Comparison of ENCODE assay signal across 27 cellular contexts in the genomic region with DNA sequence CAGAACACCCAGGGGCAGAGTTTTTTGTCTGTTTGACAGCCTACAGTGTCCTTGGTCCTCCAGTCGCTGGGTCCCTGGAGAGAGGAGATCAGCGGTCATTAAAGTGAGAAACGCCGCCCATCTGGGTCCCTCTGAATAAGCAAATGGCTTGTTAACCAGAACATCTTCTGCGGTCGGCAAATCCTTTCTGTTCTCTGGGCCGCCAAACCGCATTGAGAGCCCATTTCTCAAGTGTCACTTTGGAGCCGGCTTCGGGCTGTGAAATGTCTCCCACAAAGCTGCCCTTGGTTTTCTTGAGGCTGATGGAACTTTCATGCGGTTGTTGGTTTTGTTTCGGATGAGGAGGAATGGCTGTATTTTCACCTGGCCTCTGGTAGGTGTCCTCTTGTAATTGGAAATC.
"Had no signal": no experiment of that assay in that cellular context is flagged by ENCODE, and none has a peak within 500 bp of the region (broad histone marks: within the 10 kb centered on the region; RNA-seq: fewer than 3 reads in every experiment).

No MANE protein-coding gene starts in this region.

- H3K27ac ChIP-seq: breast epithelium, esophagus squamous epithelium, gastrocnemius medialis, left ventricle myocardium inferior, stomach, suprapubic skin, tibial nerve had no signal

- H3K9me3 ChIP-seq: breast epithelium, esophagus squamous epithelium, gastrocnemius medialis, left ventricle myocardium inferior, stomach, suprapubic skin, tibial nerve had no signal

- H3K4me2 ChIP-seq: smooth muscle cell had no signal

- H3K4me3 ChIP-seq: breast epithelium, esophagus squamous epithelium, gastrocnemius medialis, left ventricle myocardium inferior, smooth muscle cell, stomach, suprapubic skin, tibial nerve had no signal

- H3K27me3 ChIP-seq: suprapubic skin, tibial nerve had no signal

- H3K4me3 Mint-ChIP-seq: activated B cell treated with CpG ODN at 0.5 μM for 24 hours; activated CD4-positive, alpha-beta T cell treated with anti-CD3 and anti-CD28 coated beads for 36 hours; activated T-cell treated with anti-CD3 and anti-CD28 coated beads, Interleukin-2, amount 50 U/mL, for 24 hours; activated T-helper 17 cell treated with anti-CD3 and anti-CD28 coated beads, Interleukin-2, amount 50 U/mL, for 72 hours; central memory CD8-positive, alpha-beta T cell; effector memory CD8-positive, alpha-beta T cell; natural killer cell treated with Interleukin-12 subunit alpha and Interleukin-12 subunit beta and Interleukin-15 and Interleukin-18, amount 100 ng/mL, for 72 hours; stimulated activated memory B cell treated with anti-CD40 and anti-IgM and Interleukin-4, amounts not matched to agents 10 μg/mL and 1 μg/mL and 100 μg/mL, for 72 hours had no signal

- H3K27me3 Mint-ChIP-seq: activated B cell treated with CpG ODN at 0.5 μM for 24 hours; stimulated activated memory B cell treated with anti-CD40 and anti-IgM and Interleukin-4, amounts not matched to agents 10 μg/mL and 1 μg/mL and 100 μg/mL, for 72 hours had no signal

- ATAC-seq: activated CD4-positive, alpha-beta T cell treated with anti-CD3 and anti-CD28 coated beads for 36 hours; activated naive CD4-positive, alpha-beta T cell treated with anti-CD3 and anti-CD28 coated beads, Interleukin-2, amount 50 U/mL, for 72 hours; activated T-helper 17 cell treated with anti-CD3 and anti-CD28 coated beads, Interleukin-2, amount 50 U/mL, for 72 hours; effector memory CD8-positive, alpha-beta T cell; gastrocnemius medialis; natural killer cell treated with Interleukin-12 subunit alpha and Interleukin-12 subunit beta and Interleukin-15 and Interleukin-18, amount 100 ng/mL, for 72 hours; sciatic nerve; stimulated activated memory B cell treated with anti-CD40 and anti-IgM and Interleukin-4, amounts not matched to agents 10 μg/mL and 1 μg/mL and 100 μg/mL, for 72 hours had no signal

- H3K36me3 Mint-ChIP-seq: activated naive CD4-positive, alpha-beta T cell treated with anti-CD3 and anti-CD28 coated beads, Interleukin-2, amount 50 U/mL, for 72 hours; natural killer cell treated with Interleukin-12 subunit alpha and Interleukin-12 subunit beta and Interleukin-15 and Interleukin-18, amount 100 ng/mL, for 72 hours; stimulated activated memory B cell treated with anti-CD40 and anti-IgM and Interleukin-4, amounts not matched to agents 10 μg/mL and 1 μg/mL and 100 μg/mL, for 72 hours had no signal

- DNase-seq: activated B cell treated with CpG ODN at 0.5 μM for 24 hours; activated CD4-positive, alpha-beta T cell treated with anti-CD3 and anti-CD28 coated beads for 36 hours; activated CD4-positive, alpha-beta T cell treated with anti-CD3 and anti-CD28 coated beads, Interleukin-2, amount 50 U/mL, for 4 hours; activated CD8-positive, alpha-beta memory T cell treated with anti-CD3 and anti-CD28 coated beads for 24 hours; activated CD8-positive, alpha-beta memory T cell treated with anti-CD3 and anti-CD28 coated beads, Interleukin-2, amount 50 U/mL, for 4 hours; activated T-cell treated with anti-CD3 and anti-CD28 coated beads, Interleukin-2, amount 50 U/mL, for 24 hours; aorta; effector memory CD8-positive, alpha-beta T cell; esophagus squamous epithelium; gastrocnemius medialis; hippocampal formation; left ventricle myocardium inferior; midbrain; nucleus accumbens; stimulated activated CD4-positive, alpha-beta T cell treated with anti-CD3 and anti-CD28 coated beads, Interleukin-15, amount 100 ng/mL, for 24 hours; stomach; T1000 had no signal

- H3K36me3 ChIP-seq: breast epithelium, esophagus squamous epithelium, gastrocnemius medialis, left ventricle myocardium inferior, stomach, suprapubic skin, tibial nerve had no signal

- H3K27ac Mint-ChIP-seq: activated B cell treated with CpG ODN at 0.5 μM for 24 hours; activated CD4-positive, alpha-beta T cell treated with anti-CD3 and anti-CD28 coated beads for 36 hours; activated naive CD4-positive, alpha-beta T cell treated with anti-CD3 and anti-CD28 coated beads, Interleukin-2, amount 50 U/mL, for 72 hours; activated T-cell treated with anti-CD3 and anti-CD28 coated beads, Interleukin-2, amount 50 U/mL, for 24 hours; activated T-helper 17 cell treated with anti-CD3 and anti-CD28 coated beads, Interleukin-2, amount 50 U/mL, for 72 hours; effector memory CD8-positive, alpha-beta T cell; natural killer cell treated with Interleukin-12 subunit alpha and Interleukin-12 subunit beta and Interleukin-15 and Interleukin-18, amount 100 ng/mL, for 72 hours; stimulated activated memory B cell treated with anti-CD40 and anti-IgM and Interleukin-4, amounts not matched to agents 10 μg/mL and 1 μg/mL and 100 μg/mL, for 72 hours had no signal

- H3K4me1 ChIP-seq: breast epithelium, esophagus squamous epithelium, gastrocnemius medialis, left ventricle myocardium inferior, stomach, suprapubic skin had no signal

- H3K9me3 Mint-ChIP-seq: activated T-cell treated with anti-CD3 and anti-CD28 coated beads, Interleukin-2, amount 50 U/mL, for 24 hours; effector memory CD8-positive, alpha-beta T cell; natural killer cell treated with Interleukin-12 subunit alpha and Interleukin-12 subunit beta and Interleukin-15 and Interleukin-18, amount 100 ng/mL, for 72 hours had no signal

- H3K4me1 Mint-ChIP-seq: activated B cell treated with CpG ODN at 0.5 μM for 24 hours; activated CD4-positive, alpha-beta T cell treated with anti-CD3 and anti-CD28 coated beads for 36 hours; activated T-helper 17 cell treated with anti-CD3 and anti-CD28 coated beads, Interleukin-2, amount 50 U/mL, for 72 hours; central memory CD8-positive, alpha-beta T cell; stimulated activated memory B cell treated with anti-CD40 and anti-IgM and Interleukin-4, amounts not matched to agents 10 μg/mL and 1 μg/mL and 100 μg/mL, for 72 hours had no signal
